26 cellular contexts compared by ENCODE assay signal in the genomic region with DNA sequence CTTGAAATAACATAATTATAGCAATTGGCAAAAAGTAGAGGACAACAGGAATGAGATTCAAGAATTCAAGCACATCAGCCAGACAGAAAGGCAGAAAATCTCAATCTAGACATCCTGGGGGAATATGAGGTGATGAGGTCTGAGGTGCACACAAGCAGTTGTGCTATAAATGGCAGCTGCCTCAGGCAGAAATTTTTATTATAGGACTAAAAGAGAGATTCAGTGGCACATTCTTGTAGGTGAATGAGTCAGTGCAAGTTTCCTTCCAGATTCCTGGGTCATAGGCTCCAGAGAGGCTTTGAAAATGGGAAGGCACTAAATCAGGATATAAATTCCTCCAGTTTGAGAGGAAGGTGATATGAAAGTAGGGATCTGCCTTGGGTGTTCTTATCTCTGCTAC.
"Had no signal": no experiment of that assay in that cellular context is flagged by ENCODE, and none has a peak within 500 bp of the region (broad histone marks: within the 10 kb centered on the region; RNA-seq: fewer than 3 reads in every experiment).

No MANE protein-coding gene starts in this region.

- H3K27me3 ChIP-seq: adrenal gland, breast epithelium had no signal

- H3K36me3 Mint-ChIP-seq: activated naive CD8-positive, alpha-beta T cell treated with anti-CD3 and anti-CD28 coated beads, Interleukin-2, amount 10 ng/mL, durations not matched to agents 7 days and 5 days; IgD-negative memory B cell; T-cell had no signal

- ATAC-seq: activated CD8-positive, alpha-beta T cell treated with anti-CD3 and anti-CD28 coated beads for 36 hours; Panc1; Right ventricle myocardium inferior; T-cell had no signal

- H3K9me3 Mint-ChIP-seq: activated CD8-positive, alpha-beta T cell treated with anti-CD3 and anti-CD28 coated beads for 36 hours; activated naive CD8-positive, alpha-beta T cell treated with anti-CD3 and anti-CD28 coated beads, Interleukin-2, amount 10 ng/mL, durations not matched to agents 7 days and 5 days; T-cell had no signal

- DNase-seq: activated CD4-positive, CD25-positive, alpha-beta regulatory T cell; activated CD8-positive, alpha-beta memory T cell treated with anti-CD3 and anti-CD28 coated beads, Interleukin-2, amount 50 U/mL, for 4 hours; activated CD8-positive, alpha-beta T cell treated with anti-CD3 and anti-CD28 coated beads for 36 hours; activated naive CD4-positive, alpha-beta T cell treated with anti-CD3 and anti-CD28 coated beads, Interleukin-2, amount 50 U/mL, for 16 hours; activated naive CD8-positive, alpha-beta T cell treated with anti-CD3 and anti-CD28 coated beads, Interleukin-2, amount 10 ng/mL, durations not matched to agents 7 days and 5 days; adrenal gland; anterior cingulate cortex; central memory CD4-positive, alpha-beta T cell; KG1; MV-4-11; NCI-H1105; NCI-H1436 treated with DMSO at 0.1 percent for 48 hours; NCI-H187; NCI-H2081; NCI-H226; NCI-H526 treated with DMSO at 0.1 percent for 48 hours; NCI-H82; RPMI8226; T-cell; T-helper 2 cell; T1000 had no signal

- H3K4me3 ChIP-seq: adrenal gland, breast epithelium, SK-N-MC had no signal

- H3K4me1 ChIP-seq: adrenal gland, breast epithelium had no signal

- H3K4me3 Mint-ChIP-seq: activated CD8-positive, alpha-beta T cell treated with anti-CD3 and anti-CD28 coated beads for 36 hours; activated naive CD8-positive, alpha-beta T cell treated with anti-CD3 and anti-CD28 coated beads, Interleukin-2, amount 10 ng/mL, durations not matched to agents 7 days and 5 days; IgD-negative memory B cell; T-cell had no signal

- H3K9me3 ChIP-seq: adrenal gland, breast epithelium had no signal

- H3K27ac ChIP-seq: adrenal gland, breast epithelium, SK-N-MC had no signal

- H3K4me1 Mint-ChIP-seq: activated naive CD8-positive, alpha-beta T cell treated with anti-CD3 and anti-CD28 coated beads, Interleukin-2, amount 10 ng/mL, durations not matched to agents 7 days and 5 days; IgD-negative memory B cell; T-cell had no signal

- H3K36me3 ChIP-seq: adrenal gland, breast epithelium had no signal
